In genomic region chr18:24561369-24561768, GRCh38 we compare ENCODE assay signal across 12 cellular contexts.
DNase-seq lines count a peak whose midpoint lies in the region; TF ChIP-seq lines count a peak whose summit lies in the region.
"Had no signal": no experiment of that assay in that cellular context is flagged by ENCODE, and none has a peak within 500 bp of the region (broad histone marks: within the 10 kb centered on the region; RNA-seq: fewer than 3 reads in every experiment).

No MANE protein-coding gene starts in this region.

- DNase-seq in Caco-2 (no peak), cerebellar cortex (ENCODE audit: low spot score) (peak; percentile 84), neural progenitor cell (ENCODE audit: low spot score) (no peak), substantia nigra (lab: John Stamatoyannopoulos, UW) (no peak), NOMO-1 treated with dmso at 0.1 percent for 144 hours (lab: John Stamatoyannopoulos, UW; ENCODE audit: unreplicated experiment) (no peak)
- DNase-seq in activated naive CD4-positive, alpha-beta T cell treated with anti-CD3 and anti-CD28 coated beads, Interleukin-2, amount 10 ng/mL, durations not matched to agents 7 days and 5 days = no peak
- DNase-seq: ACHN; CD4-positive, CD25-positive, alpha-beta regulatory T cell; DMS 273 treated with DMSO at 0.1 percent for 48 hours had no signal

- no peaks in the 10 kb centered on the region for H3K79me2 ChIP-seq in neural progenitor cell (ENCODE audit: low read depth)

- intact Hi-C loops in Caco-2 (cut with micrococcal nuclease; ENCODE audit: unreplicated experiment) = no loop called here

- H3K4me2 ChIP-seq in neural progenitor cell = peak overlapping the region; percentile 33
- H3K4me2 ChIP-seq: BLaER1 treated with 17β-estradiol and CSF1 and Interleukin-3, amounts not matched to agents 10 nM and 100 nM had no signal

- H3K4me1 Mint-ChIP-seq in Caco-2 (ENCODE audit: low read depth, unreplicated experiment) (peaks cover 18% of the 10 kb centered on the region), neural progenitor cell (peaks cover 19% of the 10 kb centered on the region)
- H3K4me1 Mint-ChIP-seq in activated naive CD4-positive, alpha-beta T cell treated with anti-CD3 and anti-CD28 coated beads, Interleukin-2, amount 10 ng/mL, durations not matched to agents 7 days and 5 days = no peaks in the 10 kb centered on the region
- H3K4me1 Mint-ChIP-seq: CD4-positive, CD25-positive, alpha-beta regulatory T cell had no signal

- TF ChIP-seq CTCF in Caco-2 (IDR thresholded peaks at IDR 0.05; ENCODE audit: insufficient read depth in 1 of 2, low read depth in 1 of 2, low read length in 1 of 2, severe bottlenecking in 1 of 2, unreplicated experiment in 1 of 2) (no peak), HEK293 (tag by site-specific recombination; IDR thresholded peaks at IDR 0.05) (no peak), neural progenitor cell (IDR thresholded peaks at IDR 0.05) (no peak)

- POLR2A ChIA-PET in Caco-2 (lab: Charles Lee) = no interaction called here
- POLR2A ChIA-PET in HEK293 (lab: Yijun Ruan, JAX) = no interaction called here

- H3K9me3 Mint-ChIP-seq in Caco-2 (ENCODE audit: unreplicated experiment) = no peaks in the 10 kb centered on the region
- H3K9me3 Mint-ChIP-seq in neural progenitor cell = peaks cover 2% of the 10 kb centered on the region
- H3K9me3 Mint-ChIP-seq in activated naive CD4-positive, alpha-beta T cell treated with anti-CD3 and anti-CD28 coated beads, Interleukin-2, amount 10 ng/mL, durations not matched to agents 7 days and 5 days = no peaks in the 10 kb centered on the region

- H2AFZ ChIP-seq in neural progenitor cell (replicated peaks) = no peak overlapping the region

- H3K36me3 ChIP-seq in Caco-2 (ENCODE audit: control insufficient read depth, insufficient read depth, low read length) (no peaks in the 10 kb centered on the region), HEK293 (ENCODE audit: control insufficient read depth in 2 of 2, insufficient read depth in 1 of 2, low read length in 2 of 2) (no peaks in the 10 kb centered on the region), neural progenitor cell (no peaks in the 10 kb centered on the region)
- H3K36me3 ChIP-seq: BLaER1 treated with 17β-estradiol and CSF1 and Interleukin-3, amounts not matched to agents 10 nM and 100 nM had no signal

- H3K27ac ChIP-seq in HEK293 (ENCODE audit: extremely low read depth, low read depth, low read length) = no peak overlapping the region
- H3K27ac ChIP-seq in neural progenitor cell = no peak overlapping the region
- H3K27ac ChIP-seq in substantia nigra (ENCODE audit: low read depth, low read length, poor library complexity, severe bottlenecking) = no peak overlapping the region
- H3K27ac ChIP-seq: BLaER1 treated with 17β-estradiol and CSF1 and Interleukin-3, amounts not matched to agents 10 nM and 100 nM had no signal

- peak overlapping the region; percentile 89 for H3K27ac Mint-ChIP-seq in Caco-2 (ENCODE audit: unreplicated experiment)
- no peak overlapping the region for H3K27ac Mint-ChIP-seq in neural progenitor cell
- H3K27ac Mint-ChIP-seq in activated naive CD4-positive, alpha-beta T cell treated with anti-CD3 and anti-CD28 coated beads, Interleukin-2, amount 10 ng/mL, durations not matched to agents 7 days and 5 days = no peak overlapping the region
- H3K27ac Mint-ChIP-seq: CD4-positive, CD25-positive, alpha-beta regulatory T cell had no signal

- no TSS peak for BruUV-seq in Caco-2 (replicated peaks; lab: Mats Ljungman, UMichigan)

- H3K9ac ChIP-seq in neural progenitor cell = no peak overlapping the region
- H3K9ac ChIP-seq: BLaER1 treated with 17β-estradiol and CSF1 and Interleukin-3, amounts not matched to agents 10 nM and 100 nM had no signal

- H3K27me3 ChIP-seq in Caco-2 (replicated peaks; ENCODE audit: control insufficient read depth, insufficient read depth, low read length) (no peaks in the 10 kb centered on the region), neural progenitor cell (no peaks in the 10 kb centered on the region)
- H3K27me3 ChIP-seq: BLaER1 treated with 17β-estradiol and CSF1 and Interleukin-3, amounts not matched to agents 10 nM and 100 nM had no signal

- CTCF ChIA-PET in Caco-2 (lab: Charles Lee) (no interaction called here), HEK293 (lab: Yijun Ruan, JAX) (interaction anchor here (0.6 to 1.5 kb wide), 4 partner anchors 8 to 157 kb away, joined by 3 to 4 read pairs (median 3); no protein-coding TSS in a partner anchor)
- CTCF ChIA-PET in activated naive CD4-positive, alpha-beta T cell treated with anti-CD3 and anti-CD28 coated beads, Interleukin-2, amount 10 ng/mL, durations not matched to agents 7 days and 5 days (lab: Charles Lee) = interaction anchor here (0.7 kb wide), 1 partner anchor 164 kb away, joined by 3 read pairs; no protein-coding TSS in a partner anchor

- peaks cover 6% of the 10 kb centered on the region for H3F3A ChIP-seq in neural progenitor cell (ENCODE audit: low read depth)

- no peaks in the 10 kb centered on the region for H3K27me3 Mint-ChIP-seq in Caco-2 (ENCODE audit: insufficient read depth, unreplicated experiment)
- peaks cover 2% of the 10 kb centered on the region for H3K27me3 Mint-ChIP-seq in neural progenitor cell (ENCODE audit: insufficient read depth, low read depth)
- no peaks in the 10 kb centered on the region for H3K27me3 Mint-ChIP-seq in activated naive CD4-positive, alpha-beta T cell treated with anti-CD3 and anti-CD28 coated beads, Interleukin-2, amount 10 ng/mL, durations not matched to agents 7 days and 5 days

- peak overlapping the region; percentile 22 for H3K4me3 Mint-ChIP-seq in Caco-2 (ENCODE audit: unreplicated experiment)
- H3K4me3 Mint-ChIP-seq in neural progenitor cell = no peak overlapping the region
- H3K4me3 Mint-ChIP-seq in activated naive CD4-positive, alpha-beta T cell treated with anti-CD3 and anti-CD28 coated beads, Interleukin-2, amount 10 ng/mL, durations not matched to agents 7 days and 5 days = no peak overlapping the region
- H3K4me3 Mint-ChIP-seq: CD4-positive, CD25-positive, alpha-beta regulatory T cell had no signal

- no peaks in the 10 kb centered on the region for H4K20me1 ChIP-seq in neural progenitor cell (ENCODE audit: low read depth)
- H4K20me1 ChIP-seq: BLaER1 treated with 17β-estradiol and CSF1 and Interleukin-3, amounts not matched to agents 10 nM and 100 nM had no signal

- no peaks in the 10 kb centered on the region for H3K9me3 ChIP-seq in Caco-2
- H3K9me3 ChIP-seq in HEK293 (ENCODE audit: control insufficient read depth, insufficient read depth, low read depth, low read length) = no peaks in the 10 kb centered on the region
- no peaks in the 10 kb centered on the region for H3K9me3 ChIP-seq in neural progenitor cell (ENCODE audit: low read depth)
- H3K9me3 ChIP-seq: BLaER1 treated with 17β-estradiol and CSF1 and Interleukin-3, amounts not matched to agents 10 nM and 100 nM had no signal

- no peak overlapping the region for H3K4me3 ChIP-seq in Caco-2 (ENCODE audit: low read depth, low read length)
- H3K4me3 ChIP-seq in HEK293 (ENCODE audit: low read depth, low read length) = no peak overlapping the region
- no peak overlapping the region for H3K4me3 ChIP-seq in neural progenitor cell
- H3K4me3 ChIP-seq: BLaER1 treated with 17β-estradiol and CSF1 and Interleukin-3, amounts not matched to agents 10 nM and 100 nM; GM12878 had no signal

- H3K36me3 Mint-ChIP-seq in Caco-2 (ENCODE audit: insufficient read depth, unreplicated experiment) = peaks cover 5% of the 10 kb centered on the region
- no peaks in the 10 kb centered on the region for H3K36me3 Mint-ChIP-seq in neural progenitor cell
- no peaks in the 10 kb centered on the region for H3K36me3 Mint-ChIP-seq in activated naive CD4-positive, alpha-beta T cell treated with anti-CD3 and anti-CD28 coated beads, Interleukin-2, amount 10 ng/mL, durations not matched to agents 7 days and 5 days
- H3K36me3 Mint-ChIP-seq: CD4-positive, CD25-positive, alpha-beta regulatory T cell had no signal

- H3K4me1 ChIP-seq in Caco-2 (peaks cover 12% of the 10 kb centered on the region), HEK293 (ENCODE audit: control insufficient read depth, insufficient read depth, low read length) (peaks cover 8% of the 10 kb centered on the region; the same call in 1 of the 2 replicates), neural progenitor cell (peaks cover 28% of the 10 kb centered on the region)
- H3K4me1 ChIP-seq: BLaER1 treated with 17β-estradiol and CSF1 and Interleukin-3, amounts not matched to agents 10 nM and 100 nM had no signal

TF ChIP-seq in HEK293, 187 proteins besides CTCF, POLR2A, EP300 and RAD21:
- TF ChIP-seq GLIS1 (tag by site-specific recombination; IDR thresholded peaks at IDR 0.05) (peak; percentile 27; the same call in 1 of the 2 replicates), ZNF114 (tag by site-specific recombination; IDR thresholded peaks at IDR 0.05) (no peak)
